ENCODE assay signal across 8 cellular contexts in the genomic region with DNA sequence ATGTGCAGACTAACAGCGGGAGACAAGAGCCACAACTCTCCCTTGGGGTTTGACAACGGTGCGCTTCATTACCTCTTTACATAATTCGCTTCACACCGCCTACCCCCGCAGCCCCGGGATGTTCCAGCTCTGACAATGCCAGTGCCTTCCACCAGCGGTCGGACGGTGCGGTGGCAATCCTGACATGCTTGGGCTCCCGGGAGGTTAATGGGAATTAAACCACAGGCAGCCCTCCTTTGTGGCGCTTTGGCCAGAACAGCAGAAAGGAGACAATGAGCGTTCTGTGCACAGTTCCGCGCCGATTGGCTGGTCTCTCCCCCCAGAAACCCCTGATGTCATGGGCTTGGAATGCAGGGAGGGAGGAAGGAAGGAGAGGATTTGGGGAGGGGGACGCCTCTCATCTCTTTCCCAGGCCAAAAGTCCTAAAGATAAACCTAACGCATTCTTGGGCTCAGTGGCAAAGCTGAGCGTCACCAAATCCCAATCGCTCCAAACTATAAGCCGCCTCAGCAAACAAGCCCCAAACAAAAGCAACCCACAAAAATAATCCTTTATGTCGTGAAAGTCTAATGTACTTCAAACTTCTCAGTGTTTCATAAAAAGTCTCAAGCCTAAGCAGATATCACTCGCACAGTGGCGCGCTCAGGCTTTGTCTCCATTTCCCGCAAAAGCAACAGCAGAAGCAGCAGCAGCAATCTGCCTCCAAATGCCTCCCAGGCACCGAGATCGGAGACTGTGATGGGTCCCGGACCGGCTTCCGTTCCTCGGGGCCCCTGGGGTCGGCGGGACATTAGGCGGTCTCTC. TPM values are rescaled to one million over a fixed set of nuclear protein-coding genes. Genes with fewer than 3 reads are reported as not detected.
DNase-seq lines count a peak whose midpoint lies in the region; ATAC-seq and TF ChIP-seq lines count a peak whose summit lies in the region.

No MANE protein-coding gene starts in this region.

- peak overlapping the region; percentile 99 for H3K27ac ChIP-seq in cardiac muscle cell
- H3K27ac ChIP-seq in neuronal stem cell (replicated peaks; ENCODE audit: low read length), result peak overlapping the region; percentile 99

- H2AFZ ChIP-seq in neuronal stem cell (ENCODE audit: low read length), result peak overlapping the region; percentile 42

- H4K8ac ChIP-seq in neuronal stem cell (ENCODE audit: low read depth, low read length), result no peak overlapping the region

- H3K4me1 ChIP-seq in cardiac muscle cell (ENCODE audit: low read depth), result peaks cover 35% of the 10 kb centered on the region
- peaks cover 28% of the 10 kb centered on the region in 2 donors for H3K4me1 ChIP-seq in neuronal stem cell (ENCODE audit: control insufficient read depth in 2 of 2, insufficient read depth in 1 of 2, low read depth in 1 of 2, low read length in 2 of 2)

- peak overlapping the region; percentile 96 for H3K23ac ChIP-seq in neuronal stem cell (ENCODE audit: low read depth, low read length, poor library complexity)

- peak overlapping the region; percentile 65 for H3K4me2 ChIP-seq in neuronal stem cell (ENCODE audit: insufficient read depth, low read length, poor library complexity, severe bottlenecking)

- peak overlapping the region; percentile 90 for H4K91ac ChIP-seq in neuronal stem cell (ENCODE audit: low read depth, low read length, poor library complexity)

- H3K4ac ChIP-seq in neuronal stem cell (ENCODE audit: low read length), result peak overlapping the region; percentile 87

- peak overlapping the region; percentile 100 for H2BK120ac ChIP-seq in neuronal stem cell (ENCODE audit: low read depth, low read length)

- peak overlapping the region; percentile 98 for H3K14ac ChIP-seq in neuronal stem cell (ENCODE audit: low read length)

- peaks cover 4% of the 10 kb centered on the region for H3K79me1 ChIP-seq in neuronal stem cell (ENCODE audit: low read depth, low read length)

- H2BK15ac ChIP-seq in neuronal stem cell (ENCODE audit: low read length), result peak overlapping the region; percentile 99

- no peaks in the 10 kb centered on the region for H3K9me3 ChIP-seq in cardiac muscle cell (ENCODE audit: low read depth)
- peaks cover 0 to 5% of the 10 kb centered on the region in 2 donors for H3K9me3 ChIP-seq in neuronal stem cell (replicated peaks in 1 of 2; ENCODE audit: control insufficient read depth in 2 of 2, insufficient read depth in 1 of 2, low read depth in 1 of 2, low read length in 2 of 2)

- DNase-seq in GM04504 (ENCODE audit: low read depth) (peak; percentile 60), NCI-H446 (lab: John Stamatoyannopoulos, UW) (peak; percentile 81 to 89), amniotic stem cell (lab: John Stamatoyannopoulos, UW) (peak; percentile 81), cardiac muscle cell (ENCODE audit: low read depth in 1 of 2, low spot score in 1 of 2) (peak; percentile 88 to 95), neuronal stem cell (ENCODE audit: low spot score) (peak; percentile 97), UCSD-AML1 (lab: John Stamatoyannopoulos, UW; ENCODE audit: unreplicated experiment) (no peak)

- peak overlapping the region; percentile 100 for H2BK5ac ChIP-seq in neuronal stem cell (ENCODE audit: low read length)

- no peaks in the 10 kb centered on the region for H3K27me3 ChIP-seq in cardiac muscle cell
- H3K27me3 ChIP-seq in neuronal stem cell (ENCODE audit: control insufficient read depth in 3 of 3, insufficient read depth in 3 of 3, low read depth in 1 of 3, low read length in 3 of 3), result no peaks in the 10 kb centered on the region

- no peaks in the 10 kb centered on the region for H3K36me3 ChIP-seq in cardiac muscle cell
- H3K36me3 ChIP-seq in neuronal stem cell (replicated peaks in 1 of 2; ENCODE audit: control insufficient read depth in 2 of 2, insufficient read depth in 2 of 2, low read length in 2 of 2), result peaks cover 1 to 47% of the 10 kb centered on the region in 2 donors

- peak overlapping the region; percentile 82 for H3K4me3 ChIP-seq in cardiac muscle cell
- H3K4me3 ChIP-seq in neuronal stem cell (ENCODE audit: low read length in 2 of 2), result peak overlapping the region; percentile 76 to 98

- H3K18ac ChIP-seq in neuronal stem cell (ENCODE audit: low read length), result peak overlapping the region; percentile 100

- ATAC-seq in HG02759 (IDR thresholded peaks at IDR 0.05; ENCODE audit: unreplicated experiment), result peak; percentile 21
- ATAC-seq in GM21619 (IDR thresholded peaks at IDR 0.05; ENCODE audit: unreplicated experiment), result no peak

- no CpG with 5 or more reads among the region's 36 CpGs for WGBS in neuronal stem cell (ENCODE audit: extremely low coverage in 2 of 2, insufficient read length in 2 of 2, insufficient replicate concordance in 1 of 2), 2 donors

- H2BK12ac ChIP-seq in neuronal stem cell (ENCODE audit: low read length), result peak overlapping the region; percentile 35

- peak overlapping the region; percentile 99 for H2AK5ac ChIP-seq in neuronal stem cell (ENCODE audit: low read depth, low read length)

- no peak for TF ChIP-seq CTCF in cardiac muscle cell (IDR thresholded peaks at IDR 0.05; ENCODE audit: low read depth, low read length)

- H3K9ac ChIP-seq in neuronal stem cell (ENCODE audit: low read depth, low read length, poor library complexity), result peak overlapping the region; percentile 96

RNA-seq across cellular contexts. Expression of gene CNN3, which starts 1.1 kb away (rescaled TPM):
- 101 and 108 TPM in 2 replicates for total RNA-seq in cardiac muscle cell
- 135 and 156 TPM in 2 replicates for polyA plus RNA-seq in cardiac muscle cell
- polyA plus RNA-seq in neuronal stem cell (2013, experiment 1 of 2), result 462 TPM
- 462 TPM for polyA plus RNA-seq in neuronal stem cell (2013, experiment 2 of 2)
